In the genomic region with DNA sequence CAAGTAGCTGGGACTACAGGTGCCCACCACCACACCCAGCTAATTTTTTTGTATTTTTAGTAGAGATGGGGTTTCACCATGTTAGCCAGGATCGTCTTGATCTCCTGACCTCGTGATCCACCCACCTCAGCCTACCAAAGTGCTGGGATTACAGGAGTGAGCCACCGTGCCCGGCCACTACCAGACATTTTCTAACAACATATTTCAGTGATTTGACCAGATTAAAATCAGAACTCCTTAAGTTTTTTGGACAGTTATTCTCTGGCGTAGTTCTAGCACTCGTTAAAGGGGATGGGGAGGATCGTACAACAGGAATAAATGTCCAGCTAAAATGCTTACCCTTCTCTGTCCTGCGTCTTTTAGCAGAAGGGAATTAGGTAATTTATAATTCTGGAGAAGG, we compare ENCODE assay signal across 8 cellular contexts.
DNase-seq lines count a peak whose midpoint lies in the region; ATAC-seq and TF ChIP-seq lines count a peak whose summit lies in the region.
"Not testable (repeated sequence)": the region's sequence is repeated elsewhere in the genome, so short reads cannot be mapped to it uniquely, and the experiment has no call there.

No MANE protein-coding gene starts in this region.

- not testable (repeated sequence) for H2AFZ ChIP-seq in ACC112 (ENCODE audit: low read length, unreplicated experiment)

- H3K9ac ChIP-seq in SK-N-MC (ENCODE audit: insufficient read length); subcutaneous abdominal adipose tissue (ENCODE audit: low read length in 5 of 5): not testable (repeated sequence)

- not testable (repeated sequence) for TF ChIP-seq POLR2A in esophagus squamous epithelium (IDR thresholded peaks at IDR 0.05); upper lobe of left lung (IDR thresholded peaks at IDR 0.05)

- H3K27ac ChIP-seq in ACC112 (ENCODE audit: low read depth, low read length), result peak overlapping the region; percentile 5; the same call in 1 of the 2 replicates
- peak overlapping the region; percentile 82; the same call in 1 of the 2 replicates for H3K27ac ChIP-seq in SK-N-MC
- peak overlapping the region; percentile 69 for H3K27ac ChIP-seq in brain microvascular endothelial cell
- H3K27ac ChIP-seq in esophagus squamous epithelium, result peak overlapping the region; percentile 63 to 78 (median 75)
- H3K27ac ChIP-seq in lower lobe of right lung, result peak overlapping the region; percentile 44
- peak overlapping the region; percentile 32 for H3K27ac ChIP-seq in subcutaneous abdominal adipose tissue (ENCODE audit: low read depth, low read length)
- H3K27ac ChIP-seq in upper lobe of left lung, result peak overlapping the region in 3 of 4 donors; percentile 46 to 61 (median 58)

- 72 to 85% methylated on average over 8 of the region's 8 CpGs for WGBS in esophagus squamous epithelium, 2 donors
- WGBS in upper lobe of left lung, 2 donors, result 92 to 96% methylated on average over 8 of the region's 8 CpGs

- H3K79me2 ChIP-seq in ACC112 (ENCODE audit: control insufficient read depth, insufficient read depth, low read length, unreplicated experiment), result peaks cover 38% of the 10 kb centered on the region

- H3K4me3 Mint-ChIP-seq in progenitor cell of endocrine pancreas (ENCODE audit: low read depth), result not testable (repeated sequence)

- not testable (repeated sequence) for H3K27me3 ChIP-seq in ACC112 (ENCODE audit: insufficient read depth, low read length); brain microvascular endothelial cell (replicated peaks); esophagus squamous epithelium; lower lobe of right lung (ENCODE audit: low read depth); subcutaneous abdominal adipose tissue (ENCODE audit: control insufficient read depth in 5 of 5, insufficient read depth in 4 of 5, low read length in 5 of 5); upper lobe of left lung

- not testable (repeated sequence) for H3K9me3 ChIP-seq in SK-N-MC (ENCODE audit: low read depth, low read length); esophagus squamous epithelium; lower lobe of right lung; subcutaneous abdominal adipose tissue (ENCODE audit: control insufficient read depth in 5 of 5, low read length in 5 of 5); upper lobe of left lung

- not testable (repeated sequence) for ATAC-seq in lower lobe of right lung; upper lobe of left lung (ENCODE audit: low FRiP score in 2 of 2)

- intact Hi-C loops in esophagus squamous epithelium (cut with DNase I); lower lobe of right lung (cut with DNase I): not testable (repeated sequence)

- not testable (repeated sequence) for TF ChIP-seq EP300 in upper lobe of left lung (IDR thresholded peaks at IDR 0.05)

- peaks cover 38% of the 10 kb centered on the region for H3K4me1 Mint-ChIP-seq in progenitor cell of endocrine pancreas (ENCODE audit: low read depth)

- not testable (repeated sequence) for H3K27me3 Mint-ChIP-seq in progenitor cell of endocrine pancreas

- not testable (repeated sequence) for TF ChIP-seq CTCF in brain microvascular endothelial cell (IDR thresholded peaks at IDR 0.05; ENCODE audit: low read depth, low read length, missing control alignments); esophagus squamous epithelium (IDR thresholded peaks at IDR 0.05); lower lobe of right lung (IDR thresholded peaks at IDR 0.05); progenitor cell of endocrine pancreas (IDR thresholded peaks at IDR 0.05; ENCODE audit: unreplicated experiment); upper lobe of left lung (IDR thresholded peaks at IDR 0.05)

- H3K36me3 ChIP-seq in ACC112 (ENCODE audit: insufficient read depth, low read length); SK-N-MC (ENCODE audit: insufficient read depth, low read length); brain microvascular endothelial cell (replicated peaks); esophagus squamous epithelium; lower lobe of right lung; subcutaneous abdominal adipose tissue (ENCODE audit: control insufficient read depth in 5 of 5, insufficient read depth in 5 of 5, low read length in 5 of 5); upper lobe of left lung: not testable (repeated sequence)

- not testable (repeated sequence) for DNase-seq in SK-N-MC (ENCODE audit: low read depth, low spot score); brain microvascular endothelial cell; esophagus squamous epithelium (lab: John Stamatoyannopoulos, UW); lower lobe of right lung; progenitor cell of endocrine pancreas (ENCODE audit: low spot score, unreplicated experiment); upper lobe of left lung

- H3K36me3 Mint-ChIP-seq in progenitor cell of endocrine pancreas (ENCODE audit: insufficient read depth), result peaks cover 11% of the 10 kb centered on the region

- H3K9me3 Mint-ChIP-seq in progenitor cell of endocrine pancreas (ENCODE audit: low read depth), result not testable (repeated sequence)

- peak overlapping the region; percentile 54 for H3K27ac Mint-ChIP-seq in progenitor cell of endocrine pancreas

- H3K4me3 ChIP-seq in ACC112 (ENCODE audit: low read depth, low read length); SK-N-MC; brain microvascular endothelial cell (ENCODE audit: low read depth, low read length); esophagus squamous epithelium; lower lobe of right lung; subcutaneous abdominal adipose tissue (ENCODE audit: low read depth in 1 of 5, low read length in 5 of 5); upper lobe of left lung: not testable (repeated sequence)

- in situ Hi-C loops in brain microvascular endothelial cell (cut with HindIII; ENCODE audit: low pct_ligation_motif_present, low sequenced_read_pairs), result not testable (repeated sequence)

- H3K4me1 ChIP-seq in ACC112 (ENCODE audit: control insufficient read depth, insufficient read depth, low read length, unreplicated experiment) (peaks cover 30% of the 10 kb centered on the region), esophagus squamous epithelium (peaks cover 26 to 77% (median 59%) of the 10 kb centered on the region in 3 donors), lower lobe of right lung (peaks cover 67% of the 10 kb centered on the region), subcutaneous abdominal adipose tissue (ENCODE audit: control insufficient read depth in 5 of 5, insufficient read depth in 5 of 5, low read length in 5 of 5) (peaks cover 6 to 76% (median 62%) of the 10 kb centered on the region in 5 donors), upper lobe of left lung (peaks cover 33 to 56% (median 54%) of the 10 kb centered on the region in 4 donors)

Comparison
In these comparisons a context has a peak if more than half of its experiments do, and no peak if none do; other contexts are left out.
1. H3K27ac ChIP-seq: peak in every context shown above with its lines; median percentile 82 in SK-N-MC; 75 in esophagus squamous epithelium; 69 in brain microvascular endothelial cell; 58 in upper lobe of left lung; 44 in lower lobe of right lung; 32 in subcutaneous abdominal adipose tissue; 5 in ACC112.